In the genomic region with DNA sequence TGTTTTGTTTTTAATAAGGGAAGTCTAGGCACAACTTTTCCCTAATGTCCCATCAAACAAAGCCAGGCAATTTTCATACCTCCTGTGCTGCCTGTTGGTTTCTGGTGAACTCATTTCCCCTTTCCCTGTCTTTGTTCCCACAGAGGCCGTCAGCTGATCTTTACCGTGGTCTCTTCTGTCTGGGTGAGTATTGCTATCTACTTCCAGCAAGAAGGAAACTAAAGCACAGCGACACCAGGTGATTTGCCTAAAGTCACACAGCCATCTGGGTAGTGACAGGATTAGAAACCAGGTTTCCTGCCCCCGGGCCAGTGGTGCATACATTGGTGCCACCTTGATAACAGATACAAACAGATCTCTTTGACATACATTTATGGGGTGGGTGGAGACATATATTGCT, we compare ENCODE assay signal across 12 cellular contexts. TPM values are rescaled to one million over a fixed set of nuclear protein-coding genes. Genes with fewer than 3 reads are reported as not detected.
A peak's percentile ranks its signal among the peaks of the same experiment; 100 is the strongest.
DNase-seq lines count a peak whose midpoint lies in the region; TF ChIP-seq lines count a peak whose summit lies in the region.
"Had no signal": no experiment of that assay in that cellular context is flagged by ENCODE, and none has a peak within 500 bp of the region (broad histone marks: within the 10 kb centered on the region; RNA-seq: fewer than 3 reads in every experiment).

No MANE protein-coding gene starts in this region.

- H2AFZ ChIP-seq in osteoblast (ENCODE audit: low read length), result no peak overlapping the region

- peak overlapping the region; percentile 94 to 97 (median 94) for H3K27ac Mint-ChIP-seq in IgD-negative memory B cell
- peak overlapping the region; percentile 90 for H3K27ac Mint-ChIP-seq in activated CD4-positive, alpha-beta memory T cell treated with anti-CD3 and anti-CD28 coated beads, Interleukin-2, amount 10 ng/mL, durations not matched to agents 7 days and 5 days

- H3K36me3 ChIP-seq in osteoblast (ENCODE audit: insufficient read depth, low read length), result no peaks in the 10 kb centered on the region
- H3K36me3 ChIP-seq: brain microvascular endothelial cell, suprapubic skin had no signal

- H3K27me3 ChIP-seq in osteoblast (ENCODE audit: insufficient read depth, low read length), result no peaks in the 10 kb centered on the region
- H3K27me3 ChIP-seq: brain microvascular endothelial cell, suprapubic skin had no signal

- H3K79me2 ChIP-seq in osteoblast (ENCODE audit: insufficient read depth, low read length), result no peaks in the 10 kb centered on the region

- H4K20me1 ChIP-seq in osteoblast (ENCODE audit: insufficient read depth, low read length), result no peaks in the 10 kb centered on the region

- H3K4me3 Mint-ChIP-seq in IgD-negative memory B cell, result peak overlapping the region; percentile 94 to 96 (median 96)
- peak overlapping the region; percentile 26 for H3K4me3 Mint-ChIP-seq in activated CD4-positive, alpha-beta memory T cell treated with anti-CD3 and anti-CD28 coated beads, Interleukin-2, amount 10 ng/mL, durations not matched to agents 7 days and 5 days

- H3K4me2 ChIP-seq in osteoblast (ENCODE audit: insufficient read depth, low read length), result no peak overlapping the region

- peaks cover 9% of the 10 kb centered on the region for H3K36me3 Mint-ChIP-seq in IgD-negative memory B cell
- no peaks in the 10 kb centered on the region for H3K36me3 Mint-ChIP-seq in activated CD4-positive, alpha-beta memory T cell treated with anti-CD3 and anti-CD28 coated beads, Interleukin-2, amount 10 ng/mL, durations not matched to agents 7 days and 5 days (ENCODE audit: low read depth)

- H3K4me1 Mint-ChIP-seq in IgD-negative memory B cell, result peaks cover 49 to 55% (median 49%) of the 10 kb centered on the region in 3 donors
- peaks cover 67% of the 10 kb centered on the region for H3K4me1 Mint-ChIP-seq in activated CD4-positive, alpha-beta memory T cell treated with anti-CD3 and anti-CD28 coated beads, Interleukin-2, amount 10 ng/mL, durations not matched to agents 7 days and 5 days

- H3K9me3 ChIP-seq in osteoblast (ENCODE audit: low read depth, low read length), result no peaks in the 10 kb centered on the region
- H3K9me3 ChIP-seq: suprapubic skin had no signal

- H3K27me3 Mint-ChIP-seq in IgD-negative memory B cell, result peaks cover 2% of the 10 kb centered on the region
- no peaks in the 10 kb centered on the region for H3K27me3 Mint-ChIP-seq in activated CD4-positive, alpha-beta memory T cell treated with anti-CD3 and anti-CD28 coated beads, Interleukin-2, amount 10 ng/mL, durations not matched to agents 7 days and 5 days

- DNase-seq in activated CD4-positive, alpha-beta memory T cell treated with anti-CD3 and anti-CD28 coated beads, Interleukin-2, amount 10 ng/mL, durations not matched to agents 7 days and 5 days, result peak; percentile 60
- DNase-seq in osteoblast (ENCODE audit: insufficient read length, low spot score, missing footprints) (peak; percentile 47), NOMO-1 (lab: John Stamatoyannopoulos, UW; ENCODE audit: unreplicated experiment in 2 of 2) (no peak), DMS153 treated with DMSO at 0.1 percent for 48 hours (lab: John Stamatoyannopoulos, UW; ENCODE audit: unreplicated experiment) (no peak), NCI-H345 (lab: John Stamatoyannopoulos, UW) (no peak)
- DNase-seq: brain microvascular endothelial cell had no signal

- H3K4me3 ChIP-seq in osteoblast (ENCODE audit: insufficient read depth, low read length), result no peak overlapping the region
- H3K4me3 ChIP-seq: suprapubic skin had no signal

- H3K27ac ChIP-seq in osteoblast (ENCODE audit: low read depth, low read length), result no peak overlapping the region
- H3K27ac ChIP-seq: brain microvascular endothelial cell had no signal

- CTCF ChIA-PET in activated CD4-positive, alpha-beta memory T cell treated with anti-CD3 and anti-CD28 coated beads, Interleukin-2, amount 10 ng/mL, durations not matched to agents 7 days and 5 days (lab: Charles Lee), result interaction anchor here (0.7 to 10.7 kb wide), 8 partner anchors 23 to 141 kb away, joined by 3 to 174 read pairs (median 22); no protein-coding TSS in a partner anchor

- H3K9me3 Mint-ChIP-seq in IgD-negative memory B cell, result no peaks in the 10 kb centered on the region
- H3K9me3 Mint-ChIP-seq in activated CD4-positive, alpha-beta memory T cell treated with anti-CD3 and anti-CD28 coated beads, Interleukin-2, amount 10 ng/mL, durations not matched to agents 7 days and 5 days, result no peaks in the 10 kb centered on the region

- no peaks in the 10 kb centered on the region for H3K4me1 ChIP-seq in osteoblast (ENCODE audit: insufficient read depth, low read length)

- POLR2A ChIA-PET in activated CD4-positive, alpha-beta memory T cell treated with anti-CD3 and anti-CD28 coated beads, Interleukin-2, amount 10 ng/mL, durations not matched to agents 7 days and 5 days (lab: Charles Lee), result interaction anchor here (0.9 to 1.8 kb wide), 2 partner anchors 74 to 157 kb away, joined by 4 read pairs; no protein-coding TSS in a partner anchor

- 0 out of 2 replicates have a peak, but pooled peaks have one; percentile 16 for TF ChIP-seq CTCF in GM12874 (IDR thresholded peaks at IDR 0.05; ENCODE audit: insufficient read depth, low read depth, low read length)
- TF ChIP-seq CTCF in osteoblast (IDR thresholded peaks at IDR 0.05; ENCODE audit: extremely low read depth, low read depth, low read length), result no peak

RNA-seq across cellular contexts. Expression of a gene that starts 59.6 kb away (rescaled TPM):
- not detected for polyA plus RNA-seq in IgD-negative memory B cell
- under 1 TPM; 0.15 to 0.25 TPM for total RNA-seq in activated CD4-positive, alpha-beta memory T cell treated with anti-CD3 and anti-CD28 coated beads, Interleukin-2, amount 10 ng/mL, durations not matched to agents 7 days and 5 days
- under 0.01 and 0.36 TPM in 2 replicates for total RNA-seq in osteoblast
- total RNA-seq: frontal cortex, NCI-H460, skeletal muscle tissue had no signal

Comparison
In these comparisons a context has a peak if more than half of its experiments do, and no peak if none do; other contexts are left out.
1. DNase-seq: peak in activated CD4-positive, alpha-beta memory T cell treated with anti-CD3 and anti-CD28 coated beads, Interleukin-2, amount 10 ng/mL, durations not matched to agents 7 days and 5 days (single experiment) and osteoblast (single experiment); none in NOMO-1 (0 of 2), DMS153 treated with DMSO at 0.1 percent for 48 hours (single experiment) and NCI-H345 (single experiment).